In the genomic region with DNA sequence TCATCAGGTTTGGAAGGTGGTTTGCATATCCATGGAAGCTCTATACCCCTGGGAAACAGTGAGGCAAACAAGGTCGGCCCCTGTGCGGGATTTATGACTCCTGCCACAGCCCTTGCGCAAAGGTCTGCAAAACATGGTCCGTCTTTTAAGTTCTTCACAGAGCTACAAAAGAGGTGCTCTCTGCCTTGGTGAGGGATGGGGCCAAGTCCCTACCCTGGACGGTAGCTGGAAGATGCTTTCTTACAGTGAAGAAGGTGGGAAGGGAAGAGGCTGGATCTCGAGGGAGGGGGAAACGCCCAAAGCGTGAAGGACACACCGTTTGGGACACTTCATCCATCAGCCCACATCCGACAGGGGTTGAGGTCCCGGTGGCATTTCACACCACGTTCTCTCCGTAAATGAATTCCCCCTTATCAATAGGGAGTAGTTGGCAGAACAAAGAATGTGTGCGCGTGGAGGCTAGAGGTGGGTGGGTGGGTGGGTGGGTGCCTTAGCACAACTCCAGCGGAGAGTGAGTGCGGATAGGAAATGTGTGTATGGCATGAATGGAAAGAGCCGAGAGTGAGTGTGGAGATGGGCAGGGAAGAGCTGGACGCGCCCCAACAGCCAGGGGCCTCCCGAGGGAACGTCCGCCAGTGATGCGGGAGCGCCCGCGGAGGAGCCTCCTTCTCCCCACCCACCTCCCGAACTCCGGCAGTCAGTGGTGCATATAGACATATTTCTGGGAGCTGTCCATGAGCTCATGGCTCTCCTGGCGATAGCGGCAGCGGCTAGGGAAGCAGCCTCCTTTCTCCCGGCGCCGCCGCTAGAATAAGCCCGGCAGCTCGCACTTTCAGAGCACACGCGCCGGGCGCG, we compare ENCODE assay signal across 1 cellular context.
A peak's percentile ranks its signal among the peaks of the same experiment; 100 is the strongest.
TF ChIP-seq lines count a peak whose summit lies in the region.

No MANE protein-coding gene starts in this region.

TF ChIP-seq in HEK293, 187 proteins besides CTCF, POLR2A, EP300 and RAD21 (continued from another document and continues in another):
- no peak for TF ChIP-seq ZNF221 (tag by site-specific recombination; IDR thresholded peaks at IDR 0.05; ENCODE audit: borderline replicate concordance)
- TF ChIP-seq REST (tag by site-specific recombination; IDR thresholded peaks at IDR 0.05), result peak; percentile 84
- no peak for TF ChIP-seq ZNF175 (tag by site-specific recombination; IDR thresholded peaks at IDR 0.05)
- no peak for TF ChIP-seq HOXD13 (CRISPR knock-in tag; IDR thresholded peaks at IDR 0.05; ENCODE audit: borderline replicate concordance)
- TF ChIP-seq ZBTB7A (tag by site-specific recombination; IDR thresholded peaks at IDR 0.05; ENCODE audit: low read depth), result no peak
- TF ChIP-seq ZNF561 (tag by site-specific recombination; IDR thresholded peaks at IDR 0.05; ENCODE audit: borderline replicate concordance), result no peak
- TF ChIP-seq, protein P1, sequence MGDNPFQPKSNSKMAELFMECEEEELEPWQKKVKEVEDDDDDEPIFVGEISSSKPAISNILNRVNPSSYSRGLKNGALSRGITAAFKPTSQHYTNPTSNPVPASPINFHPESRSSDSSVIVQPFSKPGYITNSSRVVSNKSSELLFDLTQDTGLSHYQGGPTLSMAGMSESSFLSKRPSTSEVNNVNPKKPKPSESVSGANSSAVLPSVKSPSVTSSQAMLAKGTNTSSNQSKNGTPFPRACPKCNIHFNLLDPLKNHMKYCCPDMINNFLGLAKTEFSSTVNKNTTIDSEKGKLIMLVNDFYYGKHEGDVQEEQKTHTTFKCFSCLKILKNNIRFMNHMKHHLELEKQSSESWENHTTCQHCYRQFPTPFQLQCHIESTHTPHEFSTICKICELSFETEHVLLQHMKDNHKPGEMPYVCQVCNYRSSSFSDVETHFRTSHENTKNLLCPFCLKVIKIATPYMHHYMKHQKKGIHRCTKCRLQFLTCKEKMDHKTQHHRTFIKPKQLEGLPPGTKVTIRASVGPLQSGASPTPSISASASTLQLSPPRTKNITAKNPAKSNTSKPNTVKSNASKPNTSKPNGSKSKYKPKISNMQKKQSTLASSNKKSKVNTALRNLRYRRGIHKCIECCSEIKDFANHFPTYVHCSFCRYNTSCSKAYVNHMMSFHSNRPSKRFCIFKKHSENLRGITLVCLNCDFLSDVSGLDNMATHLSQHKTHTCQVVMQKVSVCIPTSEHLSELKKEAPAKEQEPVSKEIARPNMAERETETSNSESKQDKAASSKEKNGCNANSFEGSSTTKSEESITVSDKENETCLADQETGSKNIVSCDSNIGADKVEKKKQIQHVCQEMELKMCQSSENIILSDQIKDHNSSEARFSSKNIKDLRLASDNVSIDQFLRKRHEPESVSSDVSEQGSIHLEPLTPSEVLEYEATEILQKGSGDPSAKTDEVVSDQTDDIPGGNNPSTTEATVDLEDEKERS (tag by site-specific recombination; IDR thresholded peaks at IDR 0.05), result no peak
- no peak for TF ChIP-seq PRDM4 (tag by site-specific recombination; IDR thresholded peaks at IDR 0.05)
- TF ChIP-seq ZNF660 (tag by site-specific recombination; IDR thresholded peaks at IDR 0.05), result 0 out of 2 replicates have a peak, but pooled peaks have one; percentile 25
- no peak for TF ChIP-seq ZNF10 (tag by site-specific recombination; IDR thresholded peaks at IDR 0.05)
- TF ChIP-seq ZNF138 (tag by site-specific recombination; IDR thresholded peaks at IDR 0.05; ENCODE audit: borderline replicate concordance), result no peak
- no peak for TF ChIP-seq ZNF155 (tag by site-specific recombination; IDR thresholded peaks at IDR 0.05)
- peak; percentile 38 for TF ChIP-seq ZFHX2 (tag by site-specific recombination; conservative IDR thresholded peaks at IDR 0.05)
- no peak for TF ChIP-seq ZNF362 (tag by site-specific recombination; IDR thresholded peaks at IDR 0.05)
- no peak for TF ChIP-seq SETDB1 (IDR thresholded peaks at IDR 0.05; ENCODE audit: insufficient read length, low read length)
- TF ChIP-seq ZBTB21 (tag by site-specific recombination; IDR thresholded peaks at IDR 0.05), result no peak
- peak; percentile 89 for TF ChIP-seq ZNF341 (tag by site-specific recombination; IDR thresholded peaks at IDR 0.05; ENCODE audit: low read depth)
- TF ChIP-seq, protein P2, sequence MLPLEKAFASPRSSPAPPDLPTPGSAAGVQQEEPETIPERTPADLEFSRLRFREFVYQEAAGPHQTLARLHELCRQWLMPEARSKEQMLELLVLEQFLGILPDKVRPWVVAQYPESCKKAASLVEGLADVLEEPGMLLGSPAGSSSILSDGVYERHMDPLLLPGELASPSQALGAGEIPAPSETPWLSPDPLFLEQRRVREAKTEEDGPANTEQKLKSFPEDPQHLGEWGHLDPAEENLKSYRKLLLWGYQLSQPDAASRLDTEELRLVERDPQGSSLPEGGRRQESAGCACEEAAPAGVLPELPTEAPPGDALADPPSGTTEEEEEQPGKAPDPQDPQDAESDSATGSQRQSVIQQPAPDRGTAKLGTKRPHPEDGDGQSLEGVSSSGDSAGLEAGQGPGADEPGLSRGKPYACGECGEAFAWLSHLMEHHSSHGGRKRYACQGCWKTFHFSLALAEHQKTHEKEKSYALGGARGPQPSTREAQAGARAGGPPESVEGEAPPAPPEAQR (tag by site-specific recombination; IDR thresholded peaks at IDR 0.05), result no peak
- peak; percentile 39; the same call in 1 of the 2 replicates for TF ChIP-seq ZNF423 (tag by site-specific recombination; IDR thresholded peaks at IDR 0.05)
- TF ChIP-seq ZNF629 (tag by site-specific recombination; IDR thresholded peaks at IDR 0.05), result peak; percentile 32; the same call in 1 of the 2 replicates
- TF ChIP-seq ZNF792 (tag by site-specific recombination; IDR thresholded peaks at IDR 0.05), result no peak
- peak; percentile 16; the same call in 1 of the 2 replicates for TF ChIP-seq IKZF3 (tag by site-specific recombination; IDR thresholded peaks at IDR 0.05)
- TF ChIP-seq ZNF404 (tag by site-specific recombination; IDR thresholded peaks at IDR 0.05), result no peak
- TF ChIP-seq KLF7 (tag by site-specific recombination; IDR thresholded peaks at IDR 0.05; ENCODE audit: borderline replicate concordance), result no peak
- peak; percentile 43; the same call in 1 of the 2 replicates for TF ChIP-seq SP2 (tag by site-specific recombination; IDR thresholded peaks at IDR 0.05)
- TF ChIP-seq GLI2 (tag by site-specific recombination; IDR thresholded peaks at IDR 0.05; ENCODE audit: borderline replicate concordance, low read depth), result no peak
- TF ChIP-seq BCL11B (tag by site-specific recombination; IDR thresholded peaks at IDR 0.05; ENCODE audit: low read depth), result no peak
- no peak for TF ChIP-seq ZNF18 (tag by site-specific recombination; IDR thresholded peaks at IDR 0.05)
- peak; percentile 57 for TF ChIP-seq ZBTB26 (tag by site-specific recombination; optimal IDR thresholded peaks at IDR 0.05)
- TF ChIP-seq REPIN1 (tag by site-specific recombination; IDR thresholded peaks at IDR 0.05; ENCODE audit: low read depth), result no peak
- TF ChIP-seq OVOL3 (tag by site-specific recombination; IDR thresholded peaks at IDR 0.05), result no peak
- no peak for TF ChIP-seq ZNF555 (tag by site-specific recombination; conservative IDR thresholded peaks at IDR 0.05)
- peak; percentile 45; the same call in 1 of the 2 replicates for TF ChIP-seq ZBTB48 (tag by site-specific recombination; IDR thresholded peaks at IDR 0.05)
- TF ChIP-seq ZNF366 (tag by site-specific recombination; conservative IDR thresholded peaks at IDR 0.05), result no peak
- peak; percentile 43; the same call in 1 of the 2 replicates for TF ChIP-seq EGR2 (tag by site-specific recombination; IDR thresholded peaks at IDR 0.05; ENCODE audit: low read depth)
- no peak for TF ChIP-seq FEZF1 (tag by site-specific recombination; IDR thresholded peaks at IDR 0.05)
- TF ChIP-seq, protein P3, sequence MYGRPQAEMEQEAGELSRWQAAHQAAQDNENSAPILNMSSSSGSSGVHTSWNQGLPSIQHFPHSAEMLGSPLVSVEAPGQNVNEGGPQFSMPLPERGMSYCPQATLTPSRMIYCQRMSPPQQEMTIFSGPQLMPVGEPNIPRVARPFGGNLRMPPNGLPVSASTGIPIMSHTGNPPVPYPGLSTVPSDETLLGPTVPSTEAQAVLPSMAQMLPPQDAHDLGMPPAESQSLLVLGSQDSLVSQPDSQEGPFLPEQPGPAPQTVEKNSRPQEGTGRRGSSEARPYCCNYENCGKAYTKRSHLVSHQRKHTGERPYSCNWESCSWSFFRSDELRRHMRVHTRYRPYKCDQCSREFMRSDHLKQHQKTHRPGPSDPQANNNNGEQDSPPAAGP (tag by site-specific recombination; IDR thresholded peaks at IDR 0.05), result 0 out of 2 replicates have a peak, but pooled peaks have one; percentile 26
- TF ChIP-seq ZSCAN16 (tag by site-specific recombination; IDR thresholded peaks at IDR 0.05), result no peak
- TF ChIP-seq ZNF785 (tag by site-specific recombination; IDR thresholded peaks at IDR 0.05), result no peak
- TF ChIP-seq, protein P4, sequence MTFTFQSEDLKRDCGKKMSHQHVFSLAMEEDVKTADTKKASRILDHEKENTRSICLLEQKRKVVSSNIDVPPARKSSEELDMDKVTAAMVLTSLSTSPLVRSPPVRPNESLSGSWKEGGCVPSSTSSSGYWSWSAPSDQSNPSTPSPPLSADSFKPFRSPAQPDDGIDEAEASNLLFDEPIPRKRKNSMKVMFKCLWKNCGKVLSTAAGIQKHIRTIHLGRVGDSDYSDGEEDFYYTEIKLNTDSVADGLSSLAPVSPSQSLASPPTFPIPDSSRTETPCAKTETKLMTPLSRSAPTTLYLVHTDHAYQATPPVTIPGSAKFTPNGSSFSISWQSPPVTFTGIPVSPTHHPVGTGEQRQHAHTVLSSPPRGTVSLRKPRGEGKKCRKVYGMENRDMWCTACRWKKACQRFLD (tag by site-specific recombination; IDR thresholded peaks at IDR 0.05), result no peak
- TF ChIP-seq KLF8 (tag by site-specific recombination; IDR thresholded peaks at IDR 0.05), result 0 out of 2 replicates have a peak, but pooled peaks have one; percentile 13
